Comparison of ENCODE assay signal across 1 cellular context in the genomic region with DNA sequence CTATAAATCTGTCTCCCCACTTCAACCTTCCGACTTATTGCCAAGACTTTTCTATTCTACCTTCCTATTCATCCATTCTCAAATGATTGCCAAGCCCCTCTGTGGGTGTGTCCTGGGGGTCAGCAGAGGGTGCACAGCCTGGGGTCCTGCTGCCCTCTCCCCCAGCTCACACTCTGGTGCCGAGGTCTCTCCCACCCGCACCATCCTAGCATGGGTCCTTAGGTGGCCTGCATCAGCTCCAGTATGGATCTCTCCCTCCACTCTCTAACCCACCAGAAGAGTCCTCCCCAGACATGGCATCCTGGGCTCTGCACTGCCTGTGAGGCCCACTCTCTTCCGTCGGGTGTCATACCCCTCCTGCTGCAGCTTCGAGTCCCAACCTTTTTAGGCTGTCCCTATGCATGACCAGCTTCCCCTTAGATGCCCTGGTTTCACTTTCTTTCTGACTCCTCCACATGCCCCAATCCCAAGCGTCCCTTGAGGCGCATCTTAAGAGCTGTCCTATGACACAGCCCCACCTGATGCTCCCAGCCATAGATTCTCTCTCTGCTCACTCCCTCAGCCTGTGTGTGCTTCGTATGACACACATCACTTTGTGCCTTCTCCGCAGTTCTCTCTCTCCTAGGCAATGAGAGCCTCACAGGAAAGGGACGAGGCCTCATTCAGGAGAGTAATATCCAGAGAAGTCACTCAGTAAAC.
TF ChIP-seq lines count a peak whose summit lies in the region.

No MANE protein-coding gene starts in this region.

TF ChIP-seq in HCT116, 20 proteins besides CTCF, POLR2A, EP300 and RAD21 (continued from another document):
- TF ChIP-seq, protein P1, sequence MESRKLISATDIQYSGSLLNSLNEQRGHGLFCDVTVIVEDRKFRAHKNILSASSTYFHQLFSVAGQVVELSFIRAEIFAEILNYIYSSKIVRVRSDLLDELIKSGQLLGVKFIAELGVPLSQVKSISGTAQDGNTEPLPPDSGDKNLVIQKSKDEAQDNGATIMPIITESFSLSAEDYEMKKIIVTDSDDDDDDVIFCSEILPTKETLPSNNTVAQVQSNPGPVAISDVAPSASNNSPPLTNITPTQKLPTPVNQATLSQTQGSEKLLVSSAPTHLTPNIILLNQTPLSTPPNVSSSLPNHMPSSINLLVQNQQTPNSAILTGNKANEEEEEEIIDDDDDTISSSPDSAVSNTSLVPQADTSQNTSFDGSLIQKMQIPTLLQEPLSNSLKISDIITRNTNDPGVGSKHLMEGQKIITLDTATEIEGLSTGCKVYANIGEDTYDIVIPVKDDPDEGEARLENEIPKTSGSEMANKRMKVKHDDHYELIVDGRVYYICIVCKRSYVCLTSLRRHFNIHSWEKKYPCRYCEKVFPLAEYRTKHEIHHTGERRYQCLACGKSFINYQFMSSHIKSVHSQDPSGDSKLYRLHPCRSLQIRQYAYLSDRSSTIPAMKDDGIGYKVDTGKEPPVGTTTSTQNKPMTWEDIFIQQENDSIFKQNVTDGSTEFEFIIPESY (IDR thresholded peaks at IDR 0.05; ENCODE audit: extremely low read depth, insufficient replicate concordance, low read length): no peak
- no peak for TF ChIP-seq SIN3A (IDR thresholded peaks at IDR 0.05; ENCODE audit: low read depth)
- TF ChIP-seq EZH2phosphoT487 (IDR thresholded peaks at IDR 0.05; ENCODE audit: borderline replicate concordance): no peak
- TF ChIP-seq ZFX (IDR thresholded peaks at IDR 0.05): no peak
- TF ChIP-seq ZNF274 (IDR thresholded peaks at IDR 0.05; ENCODE audit: low read depth, low read length): no peak
- TF ChIP-seq TCF7L2 (IDR thresholded peaks at IDR 0.05; ENCODE audit: borderline replicate concordance, extremely low read depth, insufficient read depth, insufficient read length): no peak
- TF ChIP-seq, protein P2, sequence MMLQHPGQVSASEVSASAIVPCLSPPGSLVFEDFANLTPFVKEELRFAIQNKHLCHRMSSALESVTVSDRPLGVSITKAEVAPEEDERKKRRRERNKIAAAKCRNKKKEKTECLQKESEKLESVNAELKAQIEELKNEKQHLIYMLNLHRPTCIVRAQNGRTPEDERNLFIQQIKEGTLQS (IDR thresholded peaks at IDR 0.05): no peak
- no peak for TF ChIP-seq SP1 (IDR thresholded peaks at IDR 0.05; ENCODE audit: low read depth)
- TF ChIP-seq, protein P3, sequence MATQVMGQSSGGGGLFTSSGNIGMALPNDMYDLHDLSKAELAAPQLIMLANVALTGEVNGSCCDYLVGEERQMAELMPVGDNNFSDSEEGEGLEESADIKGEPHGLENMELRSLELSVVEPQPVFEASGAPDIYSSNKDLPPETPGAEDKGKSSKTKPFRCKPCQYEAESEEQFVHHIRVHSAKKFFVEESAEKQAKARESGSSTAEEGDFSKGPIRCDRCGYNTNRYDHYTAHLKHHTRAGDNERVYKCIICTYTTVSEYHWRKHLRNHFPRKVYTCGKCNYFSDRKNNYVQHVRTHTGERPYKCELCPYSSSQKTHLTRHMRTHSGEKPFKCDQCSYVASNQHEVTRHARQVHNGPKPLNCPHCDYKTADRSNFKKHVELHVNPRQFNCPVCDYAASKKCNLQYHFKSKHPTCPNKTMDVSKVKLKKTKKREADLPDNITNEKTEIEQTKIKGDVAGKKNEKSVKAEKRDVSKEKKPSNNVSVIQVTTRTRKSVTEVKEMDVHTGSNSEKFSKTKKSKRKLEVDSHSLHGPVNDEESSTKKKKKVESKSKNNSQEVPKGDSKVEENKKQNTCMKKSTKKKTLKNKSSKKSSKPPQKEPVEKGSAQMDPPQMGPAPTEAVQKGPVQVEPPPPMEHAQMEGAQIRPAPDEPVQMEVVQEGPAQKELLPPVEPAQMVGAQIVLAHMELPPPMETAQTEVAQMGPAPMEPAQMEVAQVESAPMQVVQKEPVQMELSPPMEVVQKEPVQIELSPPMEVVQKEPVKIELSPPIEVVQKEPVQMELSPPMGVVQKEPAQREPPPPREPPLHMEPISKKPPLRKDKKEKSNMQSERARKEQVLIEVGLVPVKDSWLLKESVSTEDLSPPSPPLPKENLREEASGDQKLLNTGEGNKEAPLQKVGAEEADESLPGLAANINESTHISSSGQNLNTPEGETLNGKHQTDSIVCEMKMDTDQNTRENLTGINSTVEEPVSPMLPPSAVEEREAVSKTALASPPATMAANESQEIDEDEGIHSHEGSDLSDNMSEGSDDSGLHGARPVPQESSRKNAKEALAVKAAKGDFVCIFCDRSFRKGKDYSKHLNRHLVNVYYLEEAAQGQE (IDR thresholded peaks at IDR 0.05; ENCODE audit: low read depth): no peak
- no peak for TF ChIP-seq ELF1 (IDR thresholded peaks at IDR 0.05; ENCODE audit: borderline replicate concordance, low read depth)
- TF ChIP-seq JUND (IDR thresholded peaks at IDR 0.05): no peak
- TF ChIP-seq, protein P4, sequence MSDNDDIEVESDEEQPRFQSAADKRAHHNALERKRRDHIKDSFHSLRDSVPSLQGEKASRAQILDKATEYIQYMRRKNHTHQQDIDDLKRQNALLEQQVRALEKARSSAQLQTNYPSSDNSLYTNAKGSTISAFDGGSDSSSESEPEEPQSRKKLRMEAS (IDR thresholded peaks at IDR 0.05): no peak
- no peak for TF ChIP-seq EGR1 (IDR thresholded peaks at IDR 0.05; ENCODE audit: low read depth)
- no peak for TF ChIP-seq POLR2AphosphoS5 (IDR thresholded peaks at IDR 0.05; ENCODE audit: low read depth, low read length)
- TF ChIP-seq YY1 (IDR thresholded peaks at IDR 0.05; ENCODE audit: extremely low read depth, insufficient replicate concordance, low read depth, low read length): no peak
- TF ChIP-seq SRF (IDR thresholded peaks at IDR 0.05; ENCODE audit: low read depth): no peak
- no peak for TF ChIP-seq CBX3 (IDR thresholded peaks at IDR 0.05; ENCODE audit: low read depth)
- no peak for TF ChIP-seq EZH2 (IDR thresholded peaks at IDR 0.05)
TF ChIP-seq in HCT116: peak in this region for 0.
